Comparison of ENCODE assay signal across 8 cellular contexts in the genomic region with DNA sequence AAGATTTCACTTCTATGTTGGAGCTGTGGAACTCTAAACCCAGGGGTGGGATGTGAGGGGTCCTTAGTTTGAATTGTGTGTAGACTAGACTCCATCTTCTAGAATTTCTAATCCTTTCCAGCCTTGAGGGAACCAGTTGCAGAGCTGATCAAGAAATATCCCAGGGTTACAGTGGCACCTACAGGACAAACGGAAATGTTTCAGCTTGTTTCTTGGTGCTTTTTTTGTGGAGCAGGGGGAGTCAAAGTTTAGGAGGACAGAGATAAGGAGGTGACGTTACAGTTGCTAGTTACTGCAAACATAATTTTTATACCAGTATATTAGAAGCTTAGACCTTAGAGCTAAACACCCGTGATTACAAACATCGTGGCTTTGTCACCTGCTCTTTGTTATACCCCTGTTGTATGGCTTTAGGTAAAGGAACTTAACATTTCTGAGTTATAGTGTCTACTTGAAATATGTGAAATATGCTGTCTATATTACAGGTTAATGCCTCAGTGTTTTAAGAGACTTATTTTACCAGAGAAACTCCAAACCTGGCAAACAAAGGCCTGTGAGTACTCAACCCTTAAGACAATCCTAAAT.
A peak's percentile ranks its signal among the peaks of the same experiment; 100 is the strongest.
DNase-seq lines count a peak whose midpoint lies in the region; ATAC-seq and TF ChIP-seq lines count a peak whose summit lies in the region.

No MANE protein-coding gene starts in this region.

- H3K36me3 ChIP-seq in right lobe of liver, result no peaks in the 10 kb centered on the region
- no peaks in the 10 kb centered on the region for H3K36me3 ChIP-seq in spleen

- no peak overlapping the region for H3K4me3 ChIP-seq in right lobe of liver
- no peak overlapping the region for H3K4me3 ChIP-seq in spleen

- TF ChIP-seq CTCF in AG09319 (IDR thresholded peaks at IDR 0.05; ENCODE audit: low read depth, low read length) (peak; percentile 26), MCF 10A (IDR thresholded peaks at IDR 0.05; ENCODE audit: unreplicated experiment) (peak; percentile 40), right lobe of liver (IDR thresholded peaks at IDR 0.05) (peak; percentile 35 to 54 (median 44)), spleen (IDR thresholded peaks at IDR 0.05 in 8 of 11, conservative IDR thresholded peaks at IDR 0.05 in 3 of 11) (peak in 5 of 11 experiments; percentile 27 to 48 (median 33))

- peaks cover 6% of the 10 kb centered on the region for H3K36me3 Mint-ChIP-seq in MCF 10A (ENCODE audit: insufficient read depth, unreplicated experiment)

- no peak for TF ChIP-seq POLR2A in right lobe of liver (IDR thresholded peaks at IDR 0.05)
- TF ChIP-seq POLR2A in spleen (IDR thresholded peaks at IDR 0.05), result no peak

- WGBS in right lobe of liver (ENCODE audit: insufficient coverage, low coverage, low lambda C conversion rate, missing lambda C conversion rate), result 18% methylated on average over 4 of the region's 4 CpGs
- 45 to 58% (median 50%) methylated on average over 4 of the region's 4 CpGs for WGBS in spleen, 5 donors

- H3K27ac ChIP-seq in right lobe of liver (no peak overlapping the region), spleen (no peak overlapping the region)

- no peaks in the 10 kb centered on the region for H3K4me1 ChIP-seq in right lobe of liver
- H3K4me1 ChIP-seq in spleen, result peaks cover 5 to 27% (median 9%) of the 10 kb centered on the region in 6 donors

- CTCF ChIA-PET in MCF 10A (lab: Yijun Ruan, JAX), result interaction anchor here (0.6 to 8.6 kb wide), 39 partner anchors 9 to 1891 kb away, joined by 3 to 1114 read pairs (median 4); no protein-coding TSS in a partner anchor

- H3K27ac Mint-ChIP-seq in MCF 10A (ENCODE audit: low read depth, unreplicated experiment), result no peak overlapping the region

- DNase-seq in AG09319 (ENCODE audit: extremely low read depth, low read depth), result no peak
- peak; percentile 55 for DNase-seq in NCI-H2196 treated with DMSO at 0.1 percent for 48 hours (lab: John Stamatoyannopoulos, UW; ENCODE audit: unreplicated experiment)
- peak; percentile 51 for DNase-seq in MCF 10A (ENCODE audit: unreplicated experiment)
- DNase-seq in right lobe of liver, result no peak
- DNase-seq in spleen, result no peak
- no peak for DNase-seq in activated gamma-delta T cell (lab: John Stamatoyannopoulos, UW)

- H3K27me3 ChIP-seq in right lobe of liver, result no peaks in the 10 kb centered on the region
- H3K27me3 ChIP-seq in spleen (replicated peaks in 1 of 7), result no peaks in the 10 kb centered on the region

- no peak overlapping the region for H3K4me3 Mint-ChIP-seq in MCF 10A (ENCODE audit: unreplicated experiment)

- no TSS peak for BruUV-seq in MCF 10A (replicated peaks; lab: Mats Ljungman, UMichigan)

- peaks cover 22% of the 10 kb centered on the region for H3K4me1 Mint-ChIP-seq in MCF 10A (ENCODE audit: insufficient read depth, unreplicated experiment)

- intact Hi-C loops in MCF 10A (cut with micrococcal nuclease) (loop anchor here (2.0 to 5.0 kb wide), 3 partner anchors 177 to 1391 kb away; no protein-coding TSS in a partner anchor), right lobe of liver (cut with DNase I) (loop anchor here (5.0 kb wide), 1 partner anchor 161 kb away; no protein-coding TSS in a partner anchor), spleen (cut with DNase I; ENCODE audit: low total_unique reads) (loop anchor here (5.0 to 10.0 kb wide), 2 partner anchors 93 to 161 kb away; a partner anchor contains a TSS)

- ATAC-seq in GM18868 (IDR thresholded peaks at IDR 0.05; ENCODE audit: unreplicated experiment) (peak; percentile 38), right lobe of liver (peak; percentile 34 to 52 (median 50)), HG03520 (IDR thresholded peaks at IDR 0.05; ENCODE audit: unreplicated experiment) (no peak)

- H3K27me3 Mint-ChIP-seq in MCF 10A (ENCODE audit: insufficient read depth, unreplicated experiment), result no peaks in the 10 kb centered on the region

- no peaks in the 10 kb centered on the region for H3K9me3 Mint-ChIP-seq in MCF 10A (ENCODE audit: unreplicated experiment)

- POLR2A ChIA-PET in MCF 10A (lab: Yijun Ruan, JAX), result interaction anchor here (0.9 to 7.3 kb wide), 6 partner anchors 79 to 253 kb away, joined by 3 to 59 read pairs (median 20); a partner anchor contains a TSS

- H3K9me3 ChIP-seq in right lobe of liver (no peaks in the 10 kb centered on the region), spleen (no peaks in the 10 kb centered on the region)

Comparison
In these comparisons a context has a peak if more than half of its experiments do, and no peak if none do; other contexts are left out.
1. DNase-seq: peak in NCI-H2196 treated with DMSO at 0.1 percent for 48 hours (single experiment) and MCF 10A (single experiment); none in AG09319 (single experiment), right lobe of liver (0 of 3), spleen (single experiment) and activated gamma-delta T cell (single experiment).